Comparison of ENCODE assay signal across 8 cellular contexts in the genomic region with DNA sequence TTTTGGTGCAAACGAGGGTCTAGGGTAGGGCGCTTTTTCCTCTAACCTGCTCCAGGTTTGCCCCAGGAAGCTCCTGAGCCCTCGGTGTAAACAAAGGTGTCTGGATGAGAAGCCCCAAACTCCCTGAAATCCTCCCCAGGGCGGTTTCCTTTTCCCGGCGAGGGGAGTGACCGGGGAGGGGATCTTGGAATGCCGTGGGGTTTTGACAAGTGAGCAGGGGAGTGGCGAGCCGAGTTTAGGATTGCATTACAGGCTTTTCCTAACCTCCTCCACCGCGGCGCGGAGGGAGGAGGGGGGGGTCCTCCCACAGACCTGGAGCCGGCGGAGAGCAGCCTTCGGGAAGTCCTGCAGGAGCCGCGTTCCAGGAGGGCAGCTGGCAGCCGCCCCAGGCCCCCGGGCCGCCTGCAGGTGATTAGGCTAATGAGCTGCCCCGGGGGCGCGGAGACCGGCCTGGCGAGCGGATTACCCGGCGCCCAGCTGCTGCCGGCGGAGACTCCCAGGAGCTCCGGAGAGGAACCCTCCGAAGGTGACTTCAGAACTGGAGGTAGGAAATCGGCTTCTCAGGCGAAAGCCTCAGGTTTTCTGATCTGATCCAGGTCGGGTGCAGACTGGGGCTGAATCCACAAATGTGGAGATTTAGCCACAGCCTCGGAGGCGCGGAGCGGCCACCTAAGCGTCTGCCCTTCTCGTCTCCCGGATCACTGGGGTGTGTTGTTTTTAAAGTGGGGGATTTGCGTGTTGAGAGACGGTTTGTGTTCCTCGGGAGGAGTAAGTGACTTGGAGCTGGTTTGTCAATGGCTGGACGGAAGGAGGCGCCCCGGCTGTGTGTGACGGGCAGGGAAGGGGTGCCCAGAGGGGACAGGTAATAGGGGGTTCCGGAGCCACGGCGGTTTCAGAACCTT.
DNase-seq lines count a peak whose midpoint lies in the region; ATAC-seq and TF ChIP-seq lines count a peak whose summit lies in the region.

No MANE protein-coding gene starts in this region.

- H3K27me3 ChIP-seq in uterus, result no peaks in the 10 kb centered on the region

- no peaks in the 10 kb centered on the region for H3K4me1 ChIP-seq in uterus

- H3K9me3 Mint-ChIP-seq in activated T-cell treated with anti-CD3 and anti-CD28 coated beads, Interleukin-2, amount 50 U/mL, for 24 hours, result peaks cover 13% of the 10 kb centered on the region
- H3K9me3 Mint-ChIP-seq in naive B cell, result peaks cover 8 to 22% (median 17%) of the 10 kb centered on the region in 7 donors

- peak overlapping the region; percentile 77 for H3K4me3 Mint-ChIP-seq in activated T-cell treated with anti-CD3 and anti-CD28 coated beads, Interleukin-2, amount 50 U/mL, for 24 hours
- H3K4me3 Mint-ChIP-seq in naive B cell, result peak overlapping the region in 5 of 8 donors; percentile 32 to 78 (median 40)

- intact Hi-C loops in uterus (cut with DNase I; ENCODE audit: low total_unique reads), result no loop called here

- no peaks in the 10 kb centered on the region for H3K36me3 ChIP-seq in uterus

- peaks cover 0 to 4% of the 10 kb centered on the region in 2 donors for H3K9me3 ChIP-seq in uterus

- no peak overlapping the region for H3K27ac ChIP-seq in 22Rv1
- H3K27ac ChIP-seq in uterus, result peak overlapping the region; percentile 71 to 92

- no peak for TF ChIP-seq POLR2A in uterus (IDR thresholded peaks at IDR 0.05)

- ATAC-seq in naive B cell (ENCODE audit: low read depth in 2 of 2) (no peak), GM21360 (IDR thresholded peaks at IDR 0.05; ENCODE audit: unreplicated experiment) (no peak), HG03175 (IDR thresholded peaks at IDR 0.05; ENCODE audit: unreplicated experiment) (no peak)

- DNase-seq in HT1080 (ENCODE audit: low read depth) (peak; percentile 60), fibroblast of the aortic adventitia (ENCODE audit: low read depth) (peak; percentile 7), naive B cell (no peak), uterus (peak; percentile 67 to 75)
- DNase-seq in activated T-cell treated with anti-CD3 and anti-CD28 coated beads, Interleukin-2, amount 50 U/mL, for 24 hours, result peak; percentile 50

- peak overlapping the region; percentile 66 for H3K27ac Mint-ChIP-seq in activated T-cell treated with anti-CD3 and anti-CD28 coated beads, Interleukin-2, amount 50 U/mL, for 24 hours
- peak overlapping the region in 1 of 6 donors; percentile 26 for H3K27ac Mint-ChIP-seq in naive B cell

- TF ChIP-seq CTCF in 22Rv1 (IDR thresholded peaks at IDR 0.05) (peak; percentile 21), fibroblast of the aortic adventitia (IDR thresholded peaks at IDR 0.05; ENCODE audit: insufficient read depth, low read length) (no peak), uterus (IDR thresholded peaks at IDR 0.05) (peak in 2 of 4 experiments; percentile 16 to 21)

- H3K4me3 ChIP-seq in fibroblast of the aortic adventitia (ENCODE audit: low read depth, low read length), result peak overlapping the region; percentile 44
- H3K4me3 ChIP-seq in uterus, result peak overlapping the region; percentile 45 to 84

- H3K36me3 Mint-ChIP-seq in activated T-cell treated with anti-CD3 and anti-CD28 coated beads, Interleukin-2, amount 50 U/mL, for 24 hours (ENCODE audit: low read depth), result peaks cover 7% of the 10 kb centered on the region
- H3K36me3 Mint-ChIP-seq in naive B cell, result peaks cover 5 to 10% of the 10 kb centered on the region in 2 donors

- peaks cover 29% of the 10 kb centered on the region for H3K4me1 Mint-ChIP-seq in activated T-cell treated with anti-CD3 and anti-CD28 coated beads, Interleukin-2, amount 50 U/mL, for 24 hours (ENCODE audit: low read depth)
- peaks cover 11 to 19% (median 16%) of the 10 kb centered on the region in 3 donors for H3K4me1 Mint-ChIP-seq in naive B cell

- H3K27me3 Mint-ChIP-seq in activated T-cell treated with anti-CD3 and anti-CD28 coated beads, Interleukin-2, amount 50 U/mL, for 24 hours, result peaks cover 27% of the 10 kb centered on the region
- peaks cover 35 to 60% (median 46%) of the 10 kb centered on the region in 3 donors for H3K27me3 Mint-ChIP-seq in naive B cell
